Comparison of ENCODE assay signal across 8 cellular contexts in genomic region chr1:99808391-99809115, GRCh38. TPM values are rescaled to one million over a fixed set of nuclear protein-coding genes. Genes with fewer than 3 reads are reported as not detected.
A peak's percentile ranks its signal among the peaks of the same experiment; 100 is the strongest.
DNase-seq lines count a peak whose midpoint lies in the region; ATAC-seq and TF ChIP-seq lines count a peak whose summit lies in the region.

No MANE protein-coding gene starts in this region.

- peaks cover 17% of the 10 kb centered on the region for H3K4me1 Mint-ChIP-seq in activated CD8-positive, alpha-beta memory T cell treated with anti-CD3 and anti-CD28 coated beads, Interleukin-2, amount 10 ng/mL, durations not matched to agents 7 days and 5 days
- H3K4me1 Mint-ChIP-seq in activated naive CD8-positive, alpha-beta T cell treated with anti-CD3 and anti-CD28 coated beads, Interleukin-2, amount 10 ng/mL, durations not matched to agents 7 days and 5 days, result peaks cover 13% of the 10 kb centered on the region

- peak; percentile 50 for DNase-seq in activated CD8-positive, alpha-beta memory T cell treated with anti-CD3 and anti-CD28 coated beads, Interleukin-2, amount 10 ng/mL, durations not matched to agents 7 days and 5 days
- no peak for DNase-seq in activated CD8-positive, alpha-beta memory T cell treated with anti-CD3 and anti-CD28 coated beads, Interleukin-2, amount 50 U/mL, for 48 hours
- DNase-seq in HT-29 (ENCODE audit: low spot score), result peak; percentile 88
- peak; percentile 63 for DNase-seq in NCI-H748 treated with DMSO at 0.1 percent for 48 hours (lab: John Stamatoyannopoulos, UW)
- no peak for DNase-seq in activated naive CD8-positive, alpha-beta T cell treated with anti-CD3 and anti-CD28 coated beads, Interleukin-2, amount 10 ng/mL, durations not matched to agents 7 days and 5 days
- DNase-seq in left cardiac atrium, result no peak
- DNase-seq in psoas muscle, result no peak

- H3K27ac ChIP-seq in psoas muscle, result peak overlapping the region; percentile 76

- H3K27ac Mint-ChIP-seq in activated CD8-positive, alpha-beta memory T cell treated with anti-CD3 and anti-CD28 coated beads, Interleukin-2, amount 10 ng/mL, durations not matched to agents 7 days and 5 days, result no peak overlapping the region
- no peak overlapping the region for H3K27ac Mint-ChIP-seq in activated naive CD8-positive, alpha-beta T cell treated with anti-CD3 and anti-CD28 coated beads, Interleukin-2, amount 10 ng/mL, durations not matched to agents 7 days and 5 days

- H3K36me3 ChIP-seq in psoas muscle (ENCODE audit: insufficient read depth in 1 of 2, low read depth in 1 of 2), result no peaks in the 10 kb centered on the region

- peaks cover 9% of the 10 kb centered on the region for H3K4me1 ChIP-seq in psoas muscle

- peak overlapping the region; percentile 11 for H3K4me3 Mint-ChIP-seq in activated CD8-positive, alpha-beta memory T cell treated with anti-CD3 and anti-CD28 coated beads, Interleukin-2, amount 10 ng/mL, durations not matched to agents 7 days and 5 days
- H3K4me3 Mint-ChIP-seq in activated naive CD8-positive, alpha-beta T cell treated with anti-CD3 and anti-CD28 coated beads, Interleukin-2, amount 10 ng/mL, durations not matched to agents 7 days and 5 days, result peak overlapping the region; percentile 11

- POLR2A ChIA-PET in activated naive CD8-positive, alpha-beta T cell treated with anti-CD3 and anti-CD28 coated beads, Interleukin-2, amount 10 ng/mL, durations not matched to agents 7 days and 5 days (lab: Charles Lee), result no interaction called here

- intact Hi-C loops in left cardiac atrium (cut with DNase I), result loop anchor here in 1 of 2 donors (5.0 kb wide), 1 partner anchor 649 kb away; no protein-coding TSS in a partner anchor
- intact Hi-C loops in psoas muscle (cut with DNase I), result loop anchor here (2.0 to 10.0 kb wide), 4 partner anchors 42 to 649 kb away; partner anchors contain the start of gene AGL (in 1 of the 2)

- WGBS in psoas muscle, 3 donors, result 12 to 18% (median 14%) methylated on average over 7 of the region's 7 CpGs

- H3K9me3 Mint-ChIP-seq in activated CD8-positive, alpha-beta memory T cell treated with anti-CD3 and anti-CD28 coated beads, Interleukin-2, amount 10 ng/mL, durations not matched to agents 7 days and 5 days (ENCODE audit: low read depth), result no peaks in the 10 kb centered on the region
- no peaks in the 10 kb centered on the region for H3K9me3 Mint-ChIP-seq in activated naive CD8-positive, alpha-beta T cell treated with anti-CD3 and anti-CD28 coated beads, Interleukin-2, amount 10 ng/mL, durations not matched to agents 7 days and 5 days

- peak; percentile 92 for ATAC-seq in activated CD8-positive, alpha-beta memory T cell treated with anti-CD3 and anti-CD28 coated beads, Interleukin-2, amount 10 ng/mL, durations not matched to agents 7 days and 5 days
- ATAC-seq in GM21529 (IDR thresholded peaks at IDR 0.05; ENCODE audit: unreplicated experiment), result peak; percentile 94
- peak; percentile 82 for ATAC-seq in activated naive CD8-positive, alpha-beta T cell treated with anti-CD3 and anti-CD28 coated beads, Interleukin-2, amount 10 ng/mL, durations not matched to agents 7 days and 5 days (ENCODE audit: low read depth)
- ATAC-seq in left cardiac atrium, result peak; percentile 94 to 99
- ATAC-seq in psoas muscle, result peak; percentile 93 to 97 (median 94)

- peak; percentile 68 for TF ChIP-seq CTCF in psoas muscle (IDR thresholded peaks at IDR 0.05)

- peaks cover 15% of the 10 kb centered on the region for H3K27me3 Mint-ChIP-seq in activated CD8-positive, alpha-beta memory T cell treated with anti-CD3 and anti-CD28 coated beads, Interleukin-2, amount 10 ng/mL, durations not matched to agents 7 days and 5 days
- peaks cover 22% of the 10 kb centered on the region for H3K27me3 Mint-ChIP-seq in activated naive CD8-positive, alpha-beta T cell treated with anti-CD3 and anti-CD28 coated beads, Interleukin-2, amount 10 ng/mL, durations not matched to agents 7 days and 5 days

- no peaks in the 10 kb centered on the region for H3K9me3 ChIP-seq in psoas muscle

- H3K4me3 ChIP-seq in psoas muscle, result peak overlapping the region; percentile 46

- H3K36me3 Mint-ChIP-seq in activated CD8-positive, alpha-beta memory T cell treated with anti-CD3 and anti-CD28 coated beads, Interleukin-2, amount 10 ng/mL, durations not matched to agents 7 days and 5 days, result no peaks in the 10 kb centered on the region
- no peaks in the 10 kb centered on the region for H3K36me3 Mint-ChIP-seq in activated naive CD8-positive, alpha-beta T cell treated with anti-CD3 and anti-CD28 coated beads, Interleukin-2, amount 10 ng/mL, durations not matched to agents 7 days and 5 days

- CTCF ChIA-PET in activated CD8-positive, alpha-beta memory T cell treated with anti-CD3 and anti-CD28 coated beads, Interleukin-2, amount 10 ng/mL, durations not matched to agents 7 days and 5 days (lab: Charles Lee), result no interaction called here

- peaks cover 0 to 7% (median 6%) of the 10 kb centered on the region in 3 donors for H3K27me3 ChIP-seq in psoas muscle (ENCODE audit: insufficient read depth in 3 of 3, low read length in 2 of 3)

RNA-seq across cellular contexts. Expression of gene AGL, which starts 41.6 kb away (rescaled TPM):
- total RNA-seq in activated CD8-positive, alpha-beta memory T cell treated with anti-CD3 and anti-CD28 coated beads, Interleukin-2, amount 10 ng/mL, durations not matched to agents 7 days and 5 days, result 10 to 100 TPM; 12.1 to 15.1 TPM
- 7.0 and 8.6 TPM in 2 replicates for total RNA-seq in HT-29 (2014; rRNA removed; shearing (Covaris generic))
- total RNA-seq in activated naive CD8-positive, alpha-beta T cell treated with anti-CD3 and anti-CD28 coated beads, Interleukin-2, amount 10 ng/mL, durations not matched to agents 7 days and 5 days, result 10 to 100 TPM; 12.0 to 12.3 TPM
- total RNA-seq in left cardiac atrium, result 10 to 100 TPM; 37.6 to 39.0 TPM
- total RNA-seq in psoas muscle, result 100 to 1,000 TPM; 110 to 159 (median 116) TPM
- 10 to 100 TPM in 2 of 3 donors, 1 to 10 TPM in 1; 8.4 to 82.7 (median 33.7) TPM for polyA plus RNA-seq in psoas muscle

RNA-seq across cellular contexts. Expression of gene FRRS1, which starts 42.1 kb away (rescaled TPM):
- 1 to 10 TPM; 3.6 to 4.9 TPM for total RNA-seq in activated CD8-positive, alpha-beta memory T cell treated with anti-CD3 and anti-CD28 coated beads, Interleukin-2, amount 10 ng/mL, durations not matched to agents 7 days and 5 days
- 8.7 and 9.0 TPM in 2 replicates for total RNA-seq in HT-29 (2014; rRNA removed; shearing (Covaris generic))
- 1 to 10 TPM; 4.6 to 4.7 TPM for total RNA-seq in activated naive CD8-positive, alpha-beta T cell treated with anti-CD3 and anti-CD28 coated beads, Interleukin-2, amount 10 ng/mL, durations not matched to agents 7 days and 5 days
- total RNA-seq in left cardiac atrium (1 to 10 TPM; 3.6 to 3.8 TPM), psoas muscle (1 to 10 TPM; 2.4 to 4.1 (median 3.2) TPM)
- polyA plus RNA-seq in psoas muscle, result 1 to 10 TPM in 2 of 3 donors, under 1 TPM in 1; 0.34 to 3.1 (median 2.5) TPM

Comparison
In these comparisons a context has a peak if more than half of its experiments do, and no peak if none do; other contexts are left out.
1. DNase-seq: peak in activated CD8-positive, alpha-beta memory T cell treated with anti-CD3 and anti-CD28 coated beads, Interleukin-2, amount 10 ng/mL, durations not matched to agents 7 days and 5 days (single experiment), HT-29 (single experiment) and NCI-H748 treated with DMSO at 0.1 percent for 48 hours (single experiment); none in activated CD8-positive, alpha-beta memory T cell treated with anti-CD3 and anti-CD28 coated beads, Interleukin-2, amount 50 U/mL, for 48 hours (single experiment), activated naive CD8-positive, alpha-beta T cell treated with anti-CD3 and anti-CD28 coated beads, Interleukin-2, amount 10 ng/mL, durations not matched to agents 7 days and 5 days (single experiment), left cardiac atrium (single experiment) and psoas muscle (0 of 2).
2. Peak in every context shown above with its lines, with median percentiles within 50 percentile points of each other: ATAC-seq.